14 cellular contexts compared by ENCODE assay signal in genomic region chr13:42412812-42413795, GRCh38.
DNase-seq lines count a peak whose midpoint lies in the region; ATAC-seq, FAIRE-seq and TF ChIP-seq lines count a peak whose summit lies in the region.
"Had no signal": no experiment of that assay in that cellular context is flagged by ENCODE, and none has a peak within 500 bp of the region (broad histone marks: within the 10 kb centered on the region; RNA-seq: fewer than 3 reads in every experiment).

No MANE protein-coding gene starts in this region.

- H3K36me3 ChIP-seq in HepG2 (replicated peaks in 1 of 2; ENCODE audit: control insufficient read depth in 1 of 2, insufficient read depth in 2 of 2, low read length in 2 of 2): no peaks in the 10 kb centered on the region

- H3K27ac Mint-ChIP-seq in stimulated activated naive CD8-positive, alpha-beta T cell treated with anti-CD3 and anti-CD28 coated beads, Interleukin-15, Interleukin-2, amounts not matched to agents 100 ng/mL and 50 ng/mL, for 24 hours: peak overlapping the region; percentile 60
- H3K27ac Mint-ChIP-seq: activated naive CD4-positive, alpha-beta T cell treated with anti-CD3 and anti-CD28 coated beads, Interleukin-2, amount 10 ng/mL, durations not matched to agents 7 days and 5 days; GM23338 had no signal

- peaks cover 35% of the 10 kb centered on the region for H3K4me1 Mint-ChIP-seq in stimulated activated naive CD8-positive, alpha-beta T cell treated with anti-CD3 and anti-CD28 coated beads, Interleukin-15, Interleukin-2, amounts not matched to agents 100 ng/mL and 50 ng/mL, for 24 hours (ENCODE audit: low read depth)
- H3K4me1 Mint-ChIP-seq: activated naive CD4-positive, alpha-beta T cell treated with anti-CD3 and anti-CD28 coated beads, Interleukin-2, amount 10 ng/mL, durations not matched to agents 7 days and 5 days; central memory CD8-positive, alpha-beta T cell had no signal

- no peak for DNase-seq in HK-2 (ENCODE audit: unreplicated experiment)
- DNase-seq in HepG2 (ENCODE audit: low spot score): no peak
- no peak for DNase-seq in cerebellar nuclear complex (lab: John Stamatoyannopoulos, UW)
- DNase-seq: activated CD4-positive, alpha-beta T cell treated with anti-CD3 and anti-CD28 coated beads for 48 hours; activated naive CD4-positive, alpha-beta T cell treated with anti-CD3 and anti-CD28 coated beads, Interleukin-2, amount 10 ng/mL, durations not matched to agents 7 days and 5 days; Karpas-422; psoas muscle; stimulated activated CD4-positive, alpha-beta T cell treated with anti-CD3 and anti-CD28 coated beads, Interleukin-4, amount 100 ng/mL, for 1 hour had no signal

- no peak overlapping the region for H3K27ac ChIP-seq in HepG2 (ENCODE audit: extremely low read length, insufficient read depth, low read length)
- H3K27ac ChIP-seq: psoas muscle had no signal

- TF ChIP-seq POLR2A in HepG2 (IDR thresholded peaks at IDR 0.05; ENCODE audit: insufficient read depth in 1 of 2, low read depth in 2 of 2, low read length in 2 of 2): no peak

- no peaks in the 10 kb centered on the region for H3K79me2 ChIP-seq in HepG2 (ENCODE audit: insufficient read depth, low read length)

- no peaks in the 10 kb centered on the region for H4K20me1 ChIP-seq in HepG2 (ENCODE audit: insufficient read depth, low read length)

- WGBS in HepG2 (ENCODE audit: low lambda C conversion rate): 43% methylated on average over 8 of the region's 8 CpGs

- H3K4me3 ChIP-seq in HepG2 (replicated peaks in 1 of 3; ENCODE audit: insufficient read depth in 1 of 3, low read depth in 2 of 3, low read length in 3 of 3): no peak overlapping the region
- H3K4me3 ChIP-seq: GM23338, psoas muscle had no signal

- no peaks in the 10 kb centered on the region for H3K27me3 ChIP-seq in HepG2 (ENCODE audit: control insufficient read depth in 1 of 2, insufficient read depth in 2 of 2, low read length in 2 of 2)

- H3K9me3 ChIP-seq in HepG2 (ENCODE audit: low read length): no peaks in the 10 kb centered on the region
- H3K9me3 ChIP-seq: psoas muscle had no signal

- no peaks in the 10 kb centered on the region for H3K4me1 ChIP-seq in HepG2 (ENCODE audit: insufficient read depth, low read length)
- H3K4me1 ChIP-seq: psoas muscle had no signal

- in situ Hi-C loops in HepG2 (cut with HindIII; ENCODE audit: extremely low pct_ligation_motif_present, low pct_unique_long_range_greater_than_20kb): no loop called here

- H2AFZ ChIP-seq in HepG2 (ENCODE audit: low read length): no peak overlapping the region
- H2AFZ ChIP-seq: GM23338 had no signal

- no peaks in the 10 kb centered on the region for H3K27me3 Mint-ChIP-seq in stimulated activated naive CD8-positive, alpha-beta T cell treated with anti-CD3 and anti-CD28 coated beads, Interleukin-15, Interleukin-2, amounts not matched to agents 100 ng/mL and 50 ng/mL, for 24 hours
- H3K27me3 Mint-ChIP-seq: activated naive CD4-positive, alpha-beta T cell treated with anti-CD3 and anti-CD28 coated beads, Interleukin-2, amount 10 ng/mL, durations not matched to agents 7 days and 5 days; central memory CD8-positive, alpha-beta T cell had no signal

- peak; percentile 50 for ATAC-seq in GM19023 (IDR thresholded peaks at IDR 0.05; ENCODE audit: unreplicated experiment)
- ATAC-seq in GM21737 (IDR thresholded peaks at IDR 0.05; ENCODE audit: unreplicated experiment): peak; percentile 46
- peak; percentile 42 for ATAC-seq in HG03565 (IDR thresholded peaks at IDR 0.05; ENCODE audit: unreplicated experiment)
- ATAC-seq in HepG2: no peak
- ATAC-seq: GM23338, psoas muscle had no signal

- CTCF ChIA-PET in HepG2 (lab: Yijun Ruan, JAX; ENCODE audit: low intra/inter-chr PET ratio, low total read pairs): no interaction called here

- peaks cover 21% of the 10 kb centered on the region for H3K36me3 Mint-ChIP-seq in stimulated activated naive CD8-positive, alpha-beta T cell treated with anti-CD3 and anti-CD28 coated beads, Interleukin-15, Interleukin-2, amounts not matched to agents 100 ng/mL and 50 ng/mL, for 24 hours (ENCODE audit: low read depth)
- H3K36me3 Mint-ChIP-seq: activated naive CD4-positive, alpha-beta T cell treated with anti-CD3 and anti-CD28 coated beads, Interleukin-2, amount 10 ng/mL, durations not matched to agents 7 days and 5 days had no signal

- intact Hi-C loops in HepG2 (cut with micrococcal nuclease; ENCODE audit: unreplicated experiment): no loop called here

- no peak for TF ChIP-seq CTCF in HepG2 (CRISPR knock-in tag; IDR thresholded peaks at IDR 0.05)

- H3K4me2 ChIP-seq in HepG2 (ENCODE audit: low read depth, low read length): no peak overlapping the region
- H3K4me2 ChIP-seq: GM23338 had no signal

- TF ChIP-seq RAD21 in HepG2 (CRISPR knock-in tag; IDR thresholded peaks at IDR 0.05): no peak

- TF ChIP-seq EP300 in HepG2 (IDR thresholded peaks at IDR 0.05; ENCODE audit: low read depth in 2 of 2, low read length in 2 of 2): no peak
- TF ChIP-seq EP300 in HepG2 (CRISPR knock-in tag; IDR thresholded peaks at IDR 0.05; ENCODE audit: borderline replicate concordance): no peak

- H3K9me3 Mint-ChIP-seq in stimulated activated naive CD8-positive, alpha-beta T cell treated with anti-CD3 and anti-CD28 coated beads, Interleukin-15, Interleukin-2, amounts not matched to agents 100 ng/mL and 50 ng/mL, for 24 hours: peaks cover 4% of the 10 kb centered on the region
- H3K9me3 Mint-ChIP-seq: activated naive CD4-positive, alpha-beta T cell treated with anti-CD3 and anti-CD28 coated beads, Interleukin-2, amount 10 ng/mL, durations not matched to agents 7 days and 5 days; central memory CD8-positive, alpha-beta T cell; GM23338 had no signal

- peak overlapping the region; percentile 13 for H3K4me3 Mint-ChIP-seq in stimulated activated naive CD8-positive, alpha-beta T cell treated with anti-CD3 and anti-CD28 coated beads, Interleukin-15, Interleukin-2, amounts not matched to agents 100 ng/mL and 50 ng/mL, for 24 hours
- H3K4me3 Mint-ChIP-seq: activated naive CD4-positive, alpha-beta T cell treated with anti-CD3 and anti-CD28 coated beads, Interleukin-2, amount 10 ng/mL, durations not matched to agents 7 days and 5 days; central memory CD8-positive, alpha-beta T cell; GM23338 had no signal

- POLR2A ChIA-PET in HepG2 (lab: Yijun Ruan, JAX): no interaction called here

- FAIRE-seq in HepG2 (lab: Jason Lieb, UNC): no peak

- no TSS peak for BruUV-seq in HepG2 (replicated peaks; lab: Mats Ljungman, UMichigan)

- no peak overlapping the region for H3K9ac ChIP-seq in HepG2 (ENCODE audit: insufficient read depth, low read depth, low read length)

TF ChIP-seq in HepG2, 621 proteins besides CTCF, POLR2A, EP300 and RAD21:
- no peak for TF ChIP-seq ZNF646 (CRISPR knock-in tag; IDR thresholded peaks at IDR 0.05)
